ENCODE assay signal across 8 cellular contexts in genomic region chr10:60114765-60115586, GRCh38.
DNase-seq lines count a peak whose midpoint lies in the region; ATAC-seq and TF ChIP-seq lines count a peak whose summit lies in the region.

No MANE protein-coding gene starts in this region.

- 69% methylated on average over 6 of the region's 6 CpGs for WGBS in mammary epithelial cell (ENCODE audit: low coverage, missing lambda C conversion rate)

- no TSS peak for BruUV-seq in mammary epithelial cell (replicated peaks; lab: Mats Ljungman, UMichigan)

- ATAC-seq in Right ventricle myocardium inferior (peak; percentile 48), HG02759 (IDR thresholded peaks at IDR 0.05; ENCODE audit: unreplicated experiment) (peak; percentile 78), left colon (peak; percentile 82)

- peak; percentile 61 to 70 for TF ChIP-seq CTCF in mammary epithelial cell (conservative IDR thresholded peaks at IDR 0.05 in 1 of 2, IDR thresholded peaks at IDR 0.05 in 1 of 2; ENCODE audit: extremely low read depth in 1 of 2, insufficient read depth in 1 of 2, low read depth in 1 of 2, low read length in 2 of 2)

- H4K20me1 ChIP-seq in mammary epithelial cell (ENCODE audit: insufficient read depth, low read length), result no peaks in the 10 kb centered on the region

- H3K36me3 ChIP-seq in mammary epithelial cell (ENCODE audit: insufficient read depth, low read length), result no peaks in the 10 kb centered on the region

- CTCF ChIA-PET in mammary epithelial cell (lab: Charles Lee; ENCODE audit: low non-redundant PET), result interaction anchor here (0.6 kb wide), 1 partner anchor 93 kb away, joined by 3 read pairs; no protein-coding TSS in a partner anchor

- H3K79me2 ChIP-seq in mammary epithelial cell (ENCODE audit: insufficient read depth, low read length), result no peaks in the 10 kb centered on the region

- no peaks in the 10 kb centered on the region for H3K9me3 ChIP-seq in mammary epithelial cell (replicated peaks; ENCODE audit: insufficient read depth, low read length)

- dilution Hi-C loops in mammary epithelial cell (cut with HindIII; ENCODE audit: low sequenced_read_pairs), result loop anchor here (25.0 kb wide), 1 partner anchor 322 kb away; no protein-coding TSS in a partner anchor

- no peak overlapping the region for H3K4me2 ChIP-seq in mammary epithelial cell (ENCODE audit: insufficient read depth, low read depth, low read length)

- H3K27ac ChIP-seq in mammary epithelial cell (ENCODE audit: insufficient read depth, low read depth, low read length), result no peak overlapping the region

- H3K27me3 ChIP-seq in mammary epithelial cell (ENCODE audit: insufficient read depth, low read length), result no peaks in the 10 kb centered on the region

- intact Hi-C loops in Right ventricle myocardium inferior (cut with DNase I), result loop anchor here (5.0 kb wide), 1 partner anchor 92 kb away; no protein-coding TSS in a partner anchor
- intact Hi-C loops in cardiac septum (cut with DNase I), result loop anchor here (10.0 kb wide), 1 partner anchor 320 kb away; no protein-coding TSS in a partner anchor
- intact Hi-C loops in mammary epithelial cell (cut with micrococcal nuclease), result loop anchor here (1.0 kb wide), 1 partner anchor 93 kb away; no protein-coding TSS in a partner anchor
- intact Hi-C loops in left colon (cut with DNase I, micrococcal nuclease), result loop anchor here (5.0 to 10.0 kb wide), 3 partner anchors 90 to 540 kb away; no protein-coding TSS in a partner anchor

- no peak overlapping the region for H2AFZ ChIP-seq in mammary epithelial cell (ENCODE audit: low read depth, low read length)

- no peaks in the 10 kb centered on the region for H3K4me1 ChIP-seq in mammary epithelial cell (ENCODE audit: insufficient read depth, low read length)

- DNase-seq in Right ventricle myocardium inferior (ENCODE audit: missing footprints) (no peak), cardiac septum (ENCODE audit: low spot score) (no peak), NCI-H526 treated with DMSO at 0.1 percent for 48 hours (lab: John Stamatoyannopoulos, UW) (peak; percentile 12), mammary epithelial cell (peak; percentile 55), left colon (no peak), KG1 (lab: John Stamatoyannopoulos, UW) (no peak)
- DNase-seq in central memory CD4-positive, alpha-beta T cell, result no peak

- in situ Hi-C loops in mammary epithelial cell (cut with MboI; ENCODE audit: low sequenced_read_pairs in 2 of 2), result loop anchor here (5.0 to 25.0 kb wide), 2 partner anchors 92 to 547 kb away; no protein-coding TSS in a partner anchor

- H3K9ac ChIP-seq in mammary epithelial cell (ENCODE audit: insufficient read depth, low read length), result no peak overlapping the region

- H3K4me3 ChIP-seq in mammary epithelial cell (replicated peaks in 1 of 3; ENCODE audit: insufficient read depth in 1 of 3, low read depth in 2 of 3, low read length in 3 of 3), result no peak overlapping the region

Comparison
In these comparisons a context has a peak if more than half of its experiments do, and no peak if none do; other contexts are left out.
1. DNase-seq: peak in NCI-H526 treated with DMSO at 0.1 percent for 48 hours (single experiment) and mammary epithelial cell (single experiment); none in Right ventricle myocardium inferior (single experiment), cardiac septum (single experiment), left colon (0 of 2), KG1 (single experiment) and central memory CD4-positive, alpha-beta T cell (single experiment).
2. Peak in every context shown above with its lines, with median percentiles within 50 percentile points of each other: ATAC-seq.